In genomic region chr16:67428146-67428731, GRCh38 we compare ENCODE assay signal across 9 cellular contexts. TPM values are rescaled to one million over a fixed set of nuclear protein-coding genes. Genes with fewer than 3 reads are reported as not detected.
DNase-seq lines count a peak whose midpoint lies in the region; ATAC-seq and TF ChIP-seq lines count a peak whose summit lies in the region.
"Had no signal": no experiment of that assay in that cellular context is flagged by ENCODE, and none has a peak within 500 bp of the region (broad histone marks: within the 10 kb centered on the region; RNA-seq: fewer than 3 reads in every experiment).

No MANE protein-coding gene starts in this region.

- no peaks in the 10 kb centered on the region; the same call in none of the 2 replicates for H3K4me1 ChIP-seq in PC-9 (replicated peaks; ENCODE audit: insufficient read depth)
- H3K4me1 ChIP-seq in foreskin keratinocyte, result no peaks in the 10 kb centered on the region
- H3K4me1 ChIP-seq in osteoblast (ENCODE audit: insufficient read depth, low read length), result peaks cover 8% of the 10 kb centered on the region

- no peak overlapping the region for H3K27ac ChIP-seq in PC-9
- no peak overlapping the region for H3K27ac ChIP-seq in foreskin keratinocyte
- no peak overlapping the region for H3K27ac ChIP-seq in osteoblast (ENCODE audit: low read depth, low read length)
- H3K27ac ChIP-seq: SK-N-MC had no signal

- no peaks in the 10 kb centered on the region for H3K9me3 ChIP-seq in PC-9 (ENCODE audit: insufficient read depth, low read depth)
- no peaks in the 10 kb centered on the region for H3K9me3 ChIP-seq in osteoblast (ENCODE audit: low read depth, low read length)

- POLR2A ChIA-PET in PC-9 (lab: Charles Lee; ENCODE audit: unreplicated experiment), result interaction anchor here (0.6 kb wide), 2 partner anchors 52 to 1395 kb away, joined by 6 to 31 read pairs; no protein-coding TSS in a partner anchor

- H2AFZ ChIP-seq in PC-9 (no peak overlapping the region), osteoblast (ENCODE audit: low read length) (no peak overlapping the region)

- H3K36me3 ChIP-seq in PC-9 (ENCODE audit: low read depth) (no peaks in the 10 kb centered on the region), osteoblast (ENCODE audit: insufficient read depth, low read length) (no peaks in the 10 kb centered on the region)

- no peak overlapping the region for H3K4me3 ChIP-seq in PC-9
- H3K4me3 ChIP-seq in osteoblast (ENCODE audit: insufficient read depth, low read length), result no peak overlapping the region
- H3K4me3 ChIP-seq: SK-N-MC had no signal

- no TSS peak for BruUV-seq in PC-9 (replicated peaks; lab: Mats Ljungman, UMichigan)

- H3K79me2 ChIP-seq in PC-9 (ENCODE audit: low read depth) (no peaks in the 10 kb centered on the region), osteoblast (ENCODE audit: insufficient read depth, low read length) (no peaks in the 10 kb centered on the region)

- H3K36me3 Mint-ChIP-seq in IgD-negative memory B cell, result no peaks in the 10 kb centered on the region
- H3K36me3 Mint-ChIP-seq in activated T-helper 17 cell treated with anti-CD3 and anti-CD28 coated beads, Interleukin-2, amount 50 U/mL, for 72 hours (ENCODE audit: low read depth), result no peaks in the 10 kb centered on the region

- H3K9me3 Mint-ChIP-seq in IgD-negative memory B cell, result no peaks in the 10 kb centered on the region
- no peaks in the 10 kb centered on the region for H3K9me3 Mint-ChIP-seq in activated T-helper 17 cell treated with anti-CD3 and anti-CD28 coated beads, Interleukin-2, amount 50 U/mL, for 72 hours

- H3K4me1 Mint-ChIP-seq in IgD-negative memory B cell, result peaks cover 4 to 14% (median 10%) of the 10 kb centered on the region in 3 donors
- no peaks in the 10 kb centered on the region for H3K4me1 Mint-ChIP-seq in activated T-helper 17 cell treated with anti-CD3 and anti-CD28 coated beads, Interleukin-2, amount 50 U/mL, for 72 hours

- H3K4me3 Mint-ChIP-seq in IgD-negative memory B cell, result peak overlapping the region in 3 of 4 donors; percentile 41 to 51 (median 45)
- H3K4me3 Mint-ChIP-seq in activated T-helper 17 cell treated with anti-CD3 and anti-CD28 coated beads, Interleukin-2, amount 50 U/mL, for 72 hours, result no peak overlapping the region

- peak; percentile 61 for ATAC-seq in activated T-helper 17 cell treated with anti-CD3 and anti-CD28 coated beads, Interleukin-2, amount 50 U/mL, for 72 hours (replicated peaks)
- ATAC-seq in foreskin keratinocyte, result peak; percentile 56
- no peak for ATAC-seq in GM18867 (IDR thresholded peaks at IDR 0.05; ENCODE audit: unreplicated experiment)

- no peaks in the 10 kb centered on the region for H3K9me2 ChIP-seq in PC-9 (ENCODE audit: insufficient read depth)

- peaks cover 20% of the 10 kb centered on the region; the same call in 1 of the 2 replicates for H3F3A ChIP-seq in PC-9 (ENCODE audit: insufficient read depth, low read depth)

- peak; percentile 79 for TF ChIP-seq CTCF in PC-9 (conservative IDR thresholded peaks at IDR 0.05)
- peak; percentile 78 for TF ChIP-seq CTCF in foreskin keratinocyte (conservative IDR thresholded peaks at IDR 0.05)
- TF ChIP-seq CTCF in osteoblast (IDR thresholded peaks at IDR 0.05; ENCODE audit: extremely low read depth, low read depth, low read length), result peak; percentile 85

- H3K27me3 ChIP-seq in PC-9 (ENCODE audit: insufficient read depth, low read depth) (no peaks in the 10 kb centered on the region), foreskin keratinocyte (peaks cover 46% of the 10 kb centered on the region), osteoblast (ENCODE audit: insufficient read depth, low read length) (peaks cover 36% of the 10 kb centered on the region)

- CTCF ChIA-PET in PC-9 (lab: Charles Lee), result interaction anchor here (0.8 to 1.9 kb wide), 12 partner anchors 10 to 410 kb away, joined by 3 to 13 read pairs (median 4); no protein-coding TSS in a partner anchor

- peaks cover 30% of the 10 kb centered on the region for H3K27me3 Mint-ChIP-seq in IgD-negative memory B cell
- H3K27me3 Mint-ChIP-seq in activated T-helper 17 cell treated with anti-CD3 and anti-CD28 coated beads, Interleukin-2, amount 50 U/mL, for 72 hours, result peaks cover 33% of the 10 kb centered on the region

- intact Hi-C loops in PC-9 (cut with micrococcal nuclease; ENCODE audit: unreplicated experiment), result loop anchor here (1.0 kb wide), 1 partner anchor 37 kb away; no protein-coding TSS in a partner anchor

- no peak overlapping the region for H3K27ac Mint-ChIP-seq in IgD-negative memory B cell
- H3K27ac Mint-ChIP-seq in activated T-helper 17 cell treated with anti-CD3 and anti-CD28 coated beads, Interleukin-2, amount 50 U/mL, for 72 hours, result no peak overlapping the region

- H3K4me2 ChIP-seq in PC-9 (no peak overlapping the region), osteoblast (ENCODE audit: insufficient read depth, low read length) (no peak overlapping the region)

- H4K20me1 ChIP-seq in PC-9 (ENCODE audit: insufficient read depth) (no peaks in the 10 kb centered on the region), osteoblast (ENCODE audit: insufficient read depth, low read length) (peaks cover 17% of the 10 kb centered on the region)

- DNase-seq in DMS153 (lab: John Stamatoyannopoulos, UW) (peak; percentile 61), PC-9 (peak; percentile 59 to 74), foreskin keratinocyte (peak in 1 of 2 donors; percentile 32), osteoblast (ENCODE audit: insufficient read length, low spot score, missing footprints) (peak; percentile 96), mesenteric fat pad (ENCODE audit: low spot score) (no peak)

RNA-seq across cellular contexts. Expression of gene HSD11B2, which starts 2.7 kb away (rescaled TPM):
- polyA plus RNA-seq in IgD-negative memory B cell (not detected), foreskin keratinocyte (1.3 and 1.5 TPM in 2 replicates)
- total RNA-seq in PC-9 (2021) (5.0 and 5.3 TPM in 2 replicates), foreskin keratinocyte (0.78 and 1.1 TPM in 2 replicates), osteoblast (not detected in 2 replicates), mesenteric fat pad (0.71 TPM)
- 1 to 10 TPM in 1 of 2 donors, under 1 TPM in 1; 0.21 to 1.4 TPM for total RNA-seq in activated T-helper 17 cell treated with anti-CD3 and anti-CD28 coated beads, Interleukin-2, amount 50 U/mL, for 72 hours

RNA-seq across cellular contexts. Expression of gene ZDHHC1, which starts 12.0 kb away (rescaled TPM):
- 0.33 TPM for polyA plus RNA-seq in IgD-negative memory B cell
- 12.8 and 14.9 TPM in 2 replicates for total RNA-seq in PC-9 (2021)
- total RNA-seq in activated T-helper 17 cell treated with anti-CD3 and anti-CD28 coated beads, Interleukin-2, amount 50 U/mL, for 72 hours, result under 1 TPM; 0.52 to 0.74 TPM
- 3.3 and 3.6 TPM in 2 replicates for total RNA-seq in foreskin keratinocyte
- 3.2 and 3.9 TPM in 2 replicates for polyA plus RNA-seq in foreskin keratinocyte
- total RNA-seq in osteoblast, result 9.0 and 13.3 TPM in 2 replicates
- 9.5 TPM for total RNA-seq in mesenteric fat pad

RNA-seq across cellular contexts. Expression of gene TPPP3, which starts 34.9 kb away (rescaled TPM):
- polyA plus RNA-seq in IgD-negative memory B cell (not detected), foreskin keratinocyte (0.07 and 0.09 TPM in 2 replicates)
- total RNA-seq in PC-9 (2021) (3.1 and 4.5 TPM in 2 replicates), foreskin keratinocyte (0.07 TPM in 1 of 2 replicates, not detected in the other), osteoblast (0.59 and 0.72 TPM in 2 replicates), mesenteric fat pad (4.8 TPM)
- under 1 TPM in 1 of 2 donors, not detected in 1; 0.19 TPM for total RNA-seq in activated T-helper 17 cell treated with anti-CD3 and anti-CD28 coated beads, Interleukin-2, amount 50 U/mL, for 72 hours

RNA-seq across cellular contexts. Expression of gene ATP6V0D1, which starts 52.7 kb away (rescaled TPM):
- polyA plus RNA-seq in IgD-negative memory B cell (160 TPM), foreskin keratinocyte (114 and 119 TPM in 2 replicates)
- total RNA-seq in PC-9 (2021) (51.5 and 61.0 TPM in 2 replicates), foreskin keratinocyte (97.7 and 102 TPM in 2 replicates), osteoblast (146 and 158 TPM in 2 replicates), mesenteric fat pad (89.5 TPM)
- total RNA-seq in activated T-helper 17 cell treated with anti-CD3 and anti-CD28 coated beads, Interleukin-2, amount 50 U/mL, for 72 hours, result 10 to 100 TPM; 20.6 to 42.1 TPM

RNA-seq across cellular contexts. Expression of gene AGRP, which starts 55.1 kb away (rescaled TPM):
- polyA plus RNA-seq in IgD-negative memory B cell (not detected), foreskin keratinocyte (not detected in 2 replicates)
- total RNA-seq in PC-9 (2021) (not detected in 2 replicates), foreskin keratinocyte (not detected in 2 replicates), osteoblast (not detected in 2 replicates), mesenteric fat pad (not detected)
- total RNA-seq in activated T-helper 17 cell treated with anti-CD3 and anti-CD28 coated beads, Interleukin-2, amount 50 U/mL, for 72 hours, result not detected
